In genomic region chr19:45676851-45677263, GRCh38 we compare ENCODE assay signal across 9 cellular contexts. TPM values are rescaled to one million over a fixed set of nuclear protein-coding genes. Genes with fewer than 3 reads are reported as not detected.
A peak's percentile ranks its signal among the peaks of the same experiment; 100 is the strongest.
DNase-seq lines count a peak whose midpoint lies in the region; ATAC-seq and TF ChIP-seq lines count a peak whose summit lies in the region.
"Had no signal": no experiment of that assay in that cellular context is flagged by ENCODE, and none has a peak within 500 bp of the region (broad histone marks: within the 10 kb centered on the region; RNA-seq: fewer than 3 reads in every experiment).

No MANE protein-coding gene starts in this region.

- no peak overlapping the region for H3K27ac ChIP-seq in fibroblast of lung (ENCODE audit: insufficient read depth, low read length)
- H3K27ac ChIP-seq: VCaP had no signal

- TF ChIP-seq CTCF in fibroblast of lung (conservative IDR thresholded peaks at IDR 0.05 in 1 of 2, IDR thresholded peaks at IDR 0.05 in 1 of 2; ENCODE audit: low read depth in 1 of 2, low read length in 2 of 2) (no peak), lower leg skin (IDR thresholded peaks at IDR 0.05) (no peak)

- no peaks in the 10 kb centered on the region for H3K9me3 ChIP-seq in fibroblast of lung (ENCODE audit: control insufficient read depth, insufficient read depth, low read depth, low read length)

- peaks cover 11% of the 10 kb centered on the region for H3K27me3 ChIP-seq in fibroblast of lung (ENCODE audit: control insufficient read depth, insufficient read depth, low read length)

- H3K4me2 ChIP-seq in fibroblast of lung (ENCODE audit: extremely low read depth, insufficient read depth, low read length): peak overlapping the region; percentile 13

- TF ChIP-seq POLR2A in lower leg skin (IDR thresholded peaks at IDR 0.05): no peak

- no peaks in the 10 kb centered on the region for H3K36me3 ChIP-seq in fibroblast of lung (ENCODE audit: control insufficient read depth, insufficient read depth, low read length)

- H3K79me2 ChIP-seq in fibroblast of lung (ENCODE audit: control insufficient read depth, insufficient read depth, low read length): no peaks in the 10 kb centered on the region

- H2AFZ ChIP-seq in fibroblast of lung (ENCODE audit: low read length): peak overlapping the region; percentile 13

- no peaks in the 10 kb centered on the region for H4K20me1 ChIP-seq in fibroblast of lung (ENCODE audit: control insufficient read depth, extremely low read depth, insufficient read depth, low read length)

- WGBS in lower leg skin, 2 donors: 9 to 11% methylated on average over 16 to 25 of the region's 28 CpGs

- no peak overlapping the region for H3K9ac ChIP-seq in fibroblast of lung (ENCODE audit: insufficient read depth, low read length)

- intact Hi-C loops in lower leg skin (cut with DNase I; ENCODE audit: low total_unique reads): no loop called here

- peak; percentile 46 for DNase-seq in NCI-H2171 treated with DMSO at 0.1 percent for 48 hours (lab: John Stamatoyannopoulos, UW)
- DNase-seq in NCI-H2171 (lab: John Stamatoyannopoulos, UW): no peak
- peak; percentile 40 for DNase-seq in activated CD4-positive, alpha-beta T cell treated with anti-CD3 and anti-CD28 coated beads, Interleukin-2, amount 50 U/mL, for 1 hour
- DNase-seq in fibroblast of lung (ENCODE audit: low read depth in 2 of 2): no peak
- DNase-seq in skeletal muscle cell (ENCODE audit: low read depth): no peak
- no peak for DNase-seq in lower leg skin (ENCODE audit: low spot score in 2 of 2)

- ATAC-seq in GM19452 (IDR thresholded peaks at IDR 0.05; ENCODE audit: unreplicated experiment) (no peak), GM18520 (IDR thresholded peaks at IDR 0.05; ENCODE audit: unreplicated experiment) (no peak)

- H3K4me3 ChIP-seq in fibroblast of lung (replicated peaks in 1 of 4; ENCODE audit: control extremely low read depth in 1 of 4, insufficient read depth in 1 of 4, low read depth in 3 of 4, low read length in 4 of 4): no peak overlapping the region
- peak overlapping the region; percentile 22 for H3K4me3 ChIP-seq in skeletal muscle cell (ENCODE audit: low read depth, low read length)
- H3K4me3 ChIP-seq in lower leg skin (ENCODE audit: low read depth, poor library complexity, severe bottlenecking): no peak overlapping the region

- H3K4me1 ChIP-seq in fibroblast of lung (ENCODE audit: control insufficient read depth, extremely low read depth, insufficient read depth, low read length): peaks cover 4% of the 10 kb centered on the region

RNA-seq across cellular contexts. Expression of gene GIPR, which starts 8.8 kb away (rescaled TPM):
- total RNA-seq in fibroblast of lung (not detected in 2 replicates), lower leg skin (1 to 10 TPM; 1.4 to 3.9 (median 2.0) TPM)
- 0.05 and 0.25 TPM in 2 replicates for polyA plus RNA-seq in fibroblast of lung
- 0.05 and 0.15 TPM in 2 replicates for polyA plus RNA-seq in fibroblast of lung (2012)
- polyA minus RNA-seq in fibroblast of lung (ENCODE audit: low replicate concordance): not detected in 2 replicates

RNA-seq across cellular contexts. Expression of gene SNRPD2, which starts 14.9 kb away (rescaled TPM):
- 361 and 362 TPM in 2 replicates for total RNA-seq in fibroblast of lung
- 440 and 635 TPM in 2 replicates for polyA plus RNA-seq in fibroblast of lung
- polyA plus RNA-seq in fibroblast of lung (2012): 700 and 741 TPM in 2 replicates
- polyA minus RNA-seq in fibroblast of lung (ENCODE audit: low replicate concordance): 180 and 223 TPM in 2 replicates
- 100 to 1,000 TPM; 144 to 223 (median 161) TPM for total RNA-seq in lower leg skin

RNA-seq across cellular contexts. Expression of gene QPCTL, which starts 15.6 kb away (rescaled TPM):
- total RNA-seq in fibroblast of lung: 4.9 and 9.4 TPM in 2 replicates
- 4.6 and 5.8 TPM in 2 replicates for polyA plus RNA-seq in fibroblast of lung
- 8.9 and 9.8 TPM in 2 replicates for polyA plus RNA-seq in fibroblast of lung (2012)
- polyA minus RNA-seq in fibroblast of lung (ENCODE audit: low replicate concordance): 21.3 and 34.2 TPM in 2 replicates
- 1 to 10 TPM; 3.4 to 8.7 (median 6.8) TPM for total RNA-seq in lower leg skin

RNA-seq across cellular contexts. Expression of gene EML2, which starts 37.7 kb away (rescaled TPM):
- 34.7 and 69.9 TPM in 2 replicates for total RNA-seq in fibroblast of lung
- polyA plus RNA-seq in fibroblast of lung: 11.0 and 11.2 TPM in 2 replicates
- 20.1 and 23.8 TPM in 2 replicates for polyA plus RNA-seq in fibroblast of lung (2012)
- 46.3 and 99.1 TPM in 2 replicates for polyA minus RNA-seq in fibroblast of lung (ENCODE audit: low replicate concordance)
- 100 to 1,000 TPM in 1 of 4 donors, 10 to 100 TPM in 3; 85.6 to 101 (median 89.4) TPM for total RNA-seq in lower leg skin

RNA-seq across cellular contexts. Expression of gene FBXO46, which starts 53.8 kb away (rescaled TPM):
- total RNA-seq in fibroblast of lung (3.1 and 3.3 TPM in 2 replicates), lower leg skin (10 to 100 TPM; 22.0 to 26.7 (median 25.4) TPM)
- polyA plus RNA-seq in fibroblast of lung: 1.6 and 2.0 TPM in 2 replicates
- polyA plus RNA-seq in fibroblast of lung (2012): 4.3 and 4.5 TPM in 2 replicates
- polyA minus RNA-seq in fibroblast of lung (ENCODE audit: low replicate concordance): 1.3 and 1.6 TPM in 2 replicates

Comparison
In these comparisons a context has a peak if more than half of its experiments do, and no peak if none do; other contexts are left out.
1. DNase-seq: peak in NCI-H2171 treated with DMSO at 0.1 percent for 48 hours (single experiment) and activated CD4-positive, alpha-beta T cell treated with anti-CD3 and anti-CD28 coated beads, Interleukin-2, amount 50 U/mL, for 1 hour (single experiment); none in NCI-H2171 (single experiment), fibroblast of lung (0 of 2), skeletal muscle cell (single experiment) and lower leg skin (0 of 2).